Comparison of ENCODE assay signal across 8 cellular contexts in genomic region chr6:27374824-27375612, GRCh38. TPM values are rescaled to one million over a fixed set of nuclear protein-coding genes. Genes with fewer than 3 reads are reported as not detected.
DNase-seq lines count a peak whose midpoint lies in the region; ATAC-seq, FAIRE-seq and TF ChIP-seq lines count a peak whose summit lies in the region.

No MANE protein-coding gene starts in this region.

- peak overlapping the region; percentile 95 for H3K4me3 Mint-ChIP-seq in GM23338

- H3K9me3 Mint-ChIP-seq in GM23338: no peaks in the 10 kb centered on the region

- H3K27me3 Mint-ChIP-seq in GM23338 (ENCODE audit: insufficient read depth, low read depth, poor library complexity): peaks cover 8% of the 10 kb centered on the region

- no peak for DNase-seq in AG09309 (ENCODE audit: low read depth)
- peak; percentile 97 for DNase-seq in GM23338 (ENCODE audit: low spot score)
- peak; percentile 92 for DNase-seq in NCI-H345 (lab: John Stamatoyannopoulos, UW)
- peak; percentile 43 for DNase-seq in activated CD8-positive, alpha-beta memory T cell treated with anti-CD3 and anti-CD28 coated beads, Interleukin-2, amount 50 U/mL, for 1 hour (ENCODE audit: extremely low read depth)
- DNase-seq in medulla oblongata (ENCODE audit: extremely low spot score): peak; percentile 75
- DNase-seq in stimulated activated CD4-positive, alpha-beta T cell treated with anti-CD3 and anti-CD28 coated beads, TNF-alpha, amount 100 ng/mL, for 24 hours (ENCODE audit: low read depth in 3 of 3): peak; percentile 49 to 71 (median 58)

- no peaks in the 10 kb centered on the region for H3K79me2 ChIP-seq in GM23338 (replicated peaks; ENCODE audit: insufficient read depth)

- no peaks in the 10 kb centered on the region for H4K20me1 ChIP-seq in GM23338 (replicated peaks; ENCODE audit: insufficient read depth)

- H3K4me3 ChIP-seq in AG09309 (ENCODE audit: control insufficient read depth, low read depth, low read length): peak overlapping the region; percentile 31
- peak overlapping the region; percentile 73 for H3K4me3 ChIP-seq in GM23338

- peak; percentile 58 for FAIRE-seq in endometrium (lab: Jason Lieb, UNC)

- peak overlapping the region; percentile 90 for H3K27ac Mint-ChIP-seq in GM23338

- H3K36me3 Mint-ChIP-seq in GM23338 (ENCODE audit: low read depth): no peaks in the 10 kb centered on the region

- ATAC-seq in GM23338 (peak; percentile 97), HG02840 (IDR thresholded peaks at IDR 0.05; ENCODE audit: low FRiP score, unreplicated experiment) (no peak)

- TF ChIP-seq CTCF in AG09309 (IDR thresholded peaks at IDR 0.05; ENCODE audit: control insufficient read depth, insufficient read depth, low read depth, low read length, missing control alignments) (no peak), GM23338 (conservative IDR thresholded peaks at IDR 0.05; ENCODE audit: low read depth in 2 of 2) (0 out of 4 replicates have a peak, but pooled peaks of 1 of the 2 experiments have one; percentile 9)

- H3F3A ChIP-seq in GM23338 (replicated peaks; ENCODE audit: low read depth): 0 out of 2 replicates have a peak, but pooled peaks cover 2% of the 10 kb centered on the region

- peak overlapping the region; percentile 83 for H3K4me2 ChIP-seq in GM23338

- H3K27ac ChIP-seq in GM23338 (ENCODE audit: low read depth): peak overlapping the region; percentile 56; the same call in 1 of the 2 replicates

- H3K36me3 ChIP-seq in GM23338 (ENCODE audit: insufficient read depth): no peaks in the 10 kb centered on the region

- peaks cover 52% of the 10 kb centered on the region for H3K4me1 Mint-ChIP-seq in GM23338

- H2AFZ ChIP-seq in GM23338: peak overlapping the region; percentile 28

- no peaks in the 10 kb centered on the region; the same call in 1 of the 2 replicates for H3K9me2 ChIP-seq in GM23338 (ENCODE audit: insufficient read depth)

- H3K27me3 ChIP-seq in GM23338 (ENCODE audit: insufficient read depth): no peaks in the 10 kb centered on the region; the same call in 1 of the 2 replicates

- H3K4me1 ChIP-seq in GM23338 (ENCODE audit: insufficient read depth): peaks cover 56% of the 10 kb centered on the region

TF ChIP-seq in GM23338, 12 proteins besides CTCF, POLR2A, EP300 and RAD21 (continues in another document):
- TF ChIP-seq REST (IDR thresholded peaks at IDR 0.05; ENCODE audit: unreplicated experiment): no peak
- no peak for TF ChIP-seq ZNF331 (CRISPR knock-in tag; IDR thresholded peaks at IDR 0.05; ENCODE audit: low read depth)
- no peak for TF ChIP-seq CREB1 (CRISPR knock-in tag; IDR thresholded peaks at IDR 0.05; ENCODE audit: low read depth)
- no peak for TF ChIP-seq STAT1 (IDR thresholded peaks at IDR 0.05; ENCODE audit: unreplicated experiment)
- no peak for TF ChIP-seq EZH2 (IDR thresholded peaks at IDR 0.05; ENCODE audit: low read depth, unreplicated experiment)
- TF ChIP-seq JUNB (IDR thresholded peaks at IDR 0.05; ENCODE audit: unreplicated experiment): no peak
- TF ChIP-seq POLR2AphosphoS5 (IDR thresholded peaks at IDR 0.05; ENCODE audit: low read depth): peak; percentile 38; the same call in 1 of the 2 replicates
- no peak for TF ChIP-seq ZNF114 (CRISPR knock-in tag; IDR thresholded peaks at IDR 0.05)
- TF ChIP-seq EZH2phosphoT487 (IDR thresholded peaks at IDR 0.05; ENCODE audit: unreplicated experiment): no peak
- TF ChIP-seq NANOG (IDR thresholded peaks at IDR 0.05; ENCODE audit: borderline replicate concordance): no peak
- peak; percentile 72 for TF ChIP-seq ETS1 (IDR thresholded peaks at IDR 0.05)

RNA-seq across cellular contexts. Expression of gene ZNF391, which starts 13.5 kb away (rescaled TPM):
- total RNA-seq in GM23338 (2014; rRNA removed; shearing (Covaris generic)): 12.6 and 22.5 TPM in 2 replicates
- polyA plus RNA-seq in GM23338 (2016; fragmentation: Nextera tagmentation; extraction: Ambion mirVana): 10.8 and 11.4 TPM in 2 replicates
